Comparison of ENCODE assay signal across 24 cellular contexts in the genomic region with DNA sequence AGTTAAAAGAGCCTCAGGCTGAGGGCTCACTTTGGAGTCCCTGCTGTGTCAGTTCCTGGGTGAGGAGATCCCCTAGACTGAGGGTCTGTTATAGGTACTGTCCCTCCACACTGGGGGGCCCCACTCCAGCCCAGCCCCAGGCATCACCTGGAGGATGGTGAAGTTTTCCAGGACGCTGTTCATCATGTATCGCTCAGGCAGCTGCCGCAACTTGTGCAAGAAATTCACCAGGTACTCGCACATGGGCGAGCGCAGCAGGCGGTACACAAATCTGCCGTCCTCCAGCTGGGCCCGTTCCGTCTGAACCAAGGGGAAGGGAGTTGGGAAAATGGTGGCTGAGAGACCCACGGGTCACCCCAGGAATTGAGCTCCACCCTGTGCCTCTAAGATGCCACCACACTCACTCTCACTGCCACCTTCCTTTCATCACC. TPM values are rescaled to one million over a fixed set of nuclear protein-coding genes. Genes with fewer than 3 reads are reported as not detected.
A peak's percentile ranks its signal among the peaks of the same experiment; 100 is the strongest.
DNase-seq lines count a peak whose midpoint lies in the region; ATAC-seq and TF ChIP-seq lines count a peak whose summit lies in the region.
"Had no signal": no experiment of that assay in that cellular context is flagged by ENCODE, and none has a peak within 500 bp of the region (broad histone marks: within the 10 kb centered on the region; RNA-seq: fewer than 3 reads in every experiment).

No MANE protein-coding gene starts in this region.

- no peak overlapping the region for H3K9ac ChIP-seq in OCI-LY3 (ENCODE audit: low read length)

- H2AFZ ChIP-seq in OCI-LY3 (ENCODE audit: low read depth, low read length): no peak overlapping the region

- H3K27me3 ChIP-seq in OCI-LY3 (ENCODE audit: low read depth, low read length) (no peaks in the 10 kb centered on the region), left lung (no peaks in the 10 kb centered on the region), upper lobe of right lung (no peaks in the 10 kb centered on the region)
- H3K27me3 ChIP-seq: SJCRH30, uterus had no signal

- peaks cover 14% of the 10 kb centered on the region for H3K79me2 ChIP-seq in OCI-LY3 (ENCODE audit: low read length)

- peaks cover 41% of the 10 kb centered on the region for H4K20me1 ChIP-seq in OCI-LY3 (ENCODE audit: insufficient read depth, low read length)

- TF ChIP-seq CTCF in OCI-LY3 (IDR thresholded peaks at IDR 0.05; ENCODE audit: low read depth, low read length) (peak; percentile 18; the same call in 1 of the 2 replicates), left lung (IDR thresholded peaks at IDR 0.05) (no peak), upper lobe of right lung (IDR thresholded peaks at IDR 0.05) (no peak), nephron progenitor cell (IDR thresholded peaks at IDR 0.05) (no peak)

- H3K4me2 ChIP-seq in OCI-LY3 (ENCODE audit: low read length): no peak overlapping the region

- intact Hi-C loops in cardiac septum (cut with DNase I): no loop called here
- intact Hi-C loops in Right ventricle myocardium superior (cut with DNase I): no loop called here
- intact Hi-C loops in left lung (cut with DNase I): no loop called here
- intact Hi-C loops in upper lobe of right lung (cut with DNase I): no loop called here

- H3K36me3 ChIP-seq in OCI-LY3 (replicated peaks; ENCODE audit: low read depth, low read length) (peaks cover 44% of the 10 kb centered on the region), left lung (peaks cover 0 to 86% of the 10 kb centered on the region in 2 donors), upper lobe of right lung (peaks cover 55% of the 10 kb centered on the region)
- H3K36me3 ChIP-seq: uterus had no signal

- H3K27ac Mint-ChIP-seq in nephron progenitor cell: no peak overlapping the region

- peaks cover 4% of the 10 kb centered on the region for H3K9me3 Mint-ChIP-seq in nephron progenitor cell
- H3K9me3 Mint-ChIP-seq: activated naive CD4-positive, alpha-beta T cell treated with anti-CD3 and anti-CD28 coated beads, Interleukin-2, amount 10 ng/mL, durations not matched to agents 7 days and 5 days; effector memory CD8-positive, alpha-beta T cell had no signal

- H3K4me3 ChIP-seq in OCI-LY3 (ENCODE audit: low read length): no peak overlapping the region
- no peak overlapping the region for H3K4me3 ChIP-seq in left lung
- H3K4me3 ChIP-seq in upper lobe of right lung: no peak overlapping the region
- H3K4me3 ChIP-seq: HAP-1, K562, SJCRH30, uterus had no signal

- H3K9me3 ChIP-seq in OCI-LY3 (ENCODE audit: insufficient read depth, low read length): no peaks in the 10 kb centered on the region
- H3K9me3 ChIP-seq in left lung: no peaks in the 10 kb centered on the region
- H3K9me3 ChIP-seq in upper lobe of right lung: no peaks in the 10 kb centered on the region
- H3K9me3 ChIP-seq: HAP-1, SJCRH30, uterus had no signal

- H3K4me1 Mint-ChIP-seq in nephron progenitor cell: peaks cover 53% of the 10 kb centered on the region

- H3K27ac ChIP-seq in OCI-LY3 (ENCODE audit: low read length) (peak overlapping the region; percentile 42), left lung (no peak overlapping the region), upper lobe of right lung (no peak overlapping the region)
- H3K27ac ChIP-seq: C4-2B, SJCRH30, uterus had no signal

- peaks cover 73% of the 10 kb centered on the region for H3K36me3 Mint-ChIP-seq in nephron progenitor cell (ENCODE audit: low read depth)

- no peak for ATAC-seq in Right ventricle myocardium superior (ENCODE audit: poor library complexity)
- no peak for ATAC-seq in left lung
- ATAC-seq in upper lobe of right lung: no peak
- no peak for ATAC-seq in GM21576 (IDR thresholded peaks at IDR 0.05; ENCODE audit: unreplicated experiment)
- ATAC-seq: effector memory CD8-positive, alpha-beta T cell; K562 had no signal

- H3K4me1 ChIP-seq in OCI-LY3 (ENCODE audit: low read length): peaks cover 58% of the 10 kb centered on the region
- peaks cover 6 to 33% of the 10 kb centered on the region in 2 donors for H3K4me1 ChIP-seq in left lung
- H3K4me1 ChIP-seq in upper lobe of right lung: no peaks in the 10 kb centered on the region
- H3K4me1 ChIP-seq: SJCRH30 had no signal

- H3K27me3 Mint-ChIP-seq in nephron progenitor cell (ENCODE audit: low read depth, poor library complexity): peaks cover 21% of the 10 kb centered on the region
- H3K27me3 Mint-ChIP-seq: activated naive CD4-positive, alpha-beta T cell treated with anti-CD3 and anti-CD28 coated beads, Interleukin-2, amount 10 ng/mL, durations not matched to agents 7 days and 5 days; effector memory CD8-positive, alpha-beta T cell had no signal

- no peak overlapping the region for H3K4me3 Mint-ChIP-seq in nephron progenitor cell
- H3K4me3 Mint-ChIP-seq: activated naive CD4-positive, alpha-beta T cell treated with anti-CD3 and anti-CD28 coated beads, Interleukin-2, amount 10 ng/mL, durations not matched to agents 7 days and 5 days; effector memory CD8-positive, alpha-beta T cell had no signal

- DNase-seq in cardiac septum (ENCODE audit: low spot score) (peak; percentile 35), Right ventricle myocardium superior (no peak), left lung (peak; percentile 18 to 59), upper lobe of right lung (peak; percentile 51), pons (ENCODE audit: low spot score) (no peak), nephron progenitor cell (no peak)
- DNase-seq: ACHN; activated CD4-positive, alpha-beta T cell treated with anti-CD3 and anti-CD28 coated beads, Interleukin-2, amount 50 U/mL, for 4 hours; activated naive CD4-positive, alpha-beta T cell treated with anti-CD3 and anti-CD28 coated beads, Interleukin-2, amount 10 ng/mL, durations not matched to agents 7 days and 5 days; effector memory CD8-positive, alpha-beta T cell; NCI-H82; SJCRH30 had no signal

RNA-seq across cellular contexts. Expression of a gene that starts 7.1 kb away (rescaled TPM):
- total RNA-seq in cardiac septum (4.8 TPM), Right ventricle myocardium superior (4.0 TPM), left lung (10 to 100 TPM; 59.0 to 83.2 TPM), upper lobe of right lung (101 TPM)
- total RNA-seq: neural crest cell, pulmonary artery endothelial cell, SJCRH30 had no signal

RNA-seq across cellular contexts. Expression of a gene that starts 17.3 kb away (rescaled TPM):
- total RNA-seq in cardiac septum (0.67 TPM), Right ventricle myocardium superior (1.5 TPM), left lung (1 to 10 TPM in 1 of 2 donors, under 1 TPM in 1; 0.52 to 1.0 TPM), upper lobe of right lung (4.5 TPM)

RNA-seq across cellular contexts. Expression of a gene that starts 19.9 kb away (rescaled TPM):
- total RNA-seq in cardiac septum (39.9 TPM), Right ventricle myocardium superior (57.9 TPM), left lung (10 to 100 TPM; 36.3 to 50.5 TPM), upper lobe of right lung (36.4 TPM)
- total RNA-seq: T-helper 2 cell treated with Interferon-gamma antibody and Interleukin-4, amounts not matched to agents 100 ng/mL and 5 ng/mL, for 36 hours had no signal

RNA-seq across cellular contexts. Expression of a gene that starts 21.4 kb away (rescaled TPM):
- not detected for total RNA-seq in cardiac septum
- total RNA-seq in Right ventricle myocardium superior: not detected
- 1 to 10 TPM in 1 of 2 donors, not detected in 1; 1.0 TPM for total RNA-seq in left lung
- total RNA-seq in upper lobe of right lung: not detected
- total RNA-seq: pulmonary artery endothelial cell; T-helper 2 cell treated with Interferon-gamma antibody and Interleukin-4, amounts not matched to agents 100 ng/mL and 5 ng/mL, for 36 hours had no signal

RNA-seq across cellular contexts. Expression of a gene that starts 45.7 kb away (rescaled TPM):
- total RNA-seq in cardiac septum (not detected), Right ventricle myocardium superior (not detected), left lung (1 to 10 TPM in 1 of 2 donors, under 1 TPM in 1; 0.84 to 3.6 TPM), upper lobe of right lung (2.2 TPM)
- total RNA-seq: astrocyte, cerebellum, neural crest cell, pulmonary artery endothelial cell, SJCRH30, subcutaneous adipose tissue had no signal

Comparison
In these comparisons a context has a peak if more than half of its experiments do, and no peak if none do; other contexts are left out.
1. DNase-seq: peak in cardiac septum (single experiment), left lung (2 of 2) and upper lobe of right lung (single experiment); none in Right ventricle myocardium superior (single experiment), pons (single experiment) and nephron progenitor cell (single experiment).
2. RNA of a gene that starts 7.1 kb away (total RNA-seq): 101 TPM in upper lobe of right lung (single experiment) and 59.0 to 83.2 TPM in left lung; 4.8 TPM in cardiac septum (single experiment) and 4.0 TPM in Right ventricle myocardium superior (single experiment); every median in the first group is over 10 times any median in the second.